ENCODE assay signal across 9 cellular contexts in the genomic region with DNA sequence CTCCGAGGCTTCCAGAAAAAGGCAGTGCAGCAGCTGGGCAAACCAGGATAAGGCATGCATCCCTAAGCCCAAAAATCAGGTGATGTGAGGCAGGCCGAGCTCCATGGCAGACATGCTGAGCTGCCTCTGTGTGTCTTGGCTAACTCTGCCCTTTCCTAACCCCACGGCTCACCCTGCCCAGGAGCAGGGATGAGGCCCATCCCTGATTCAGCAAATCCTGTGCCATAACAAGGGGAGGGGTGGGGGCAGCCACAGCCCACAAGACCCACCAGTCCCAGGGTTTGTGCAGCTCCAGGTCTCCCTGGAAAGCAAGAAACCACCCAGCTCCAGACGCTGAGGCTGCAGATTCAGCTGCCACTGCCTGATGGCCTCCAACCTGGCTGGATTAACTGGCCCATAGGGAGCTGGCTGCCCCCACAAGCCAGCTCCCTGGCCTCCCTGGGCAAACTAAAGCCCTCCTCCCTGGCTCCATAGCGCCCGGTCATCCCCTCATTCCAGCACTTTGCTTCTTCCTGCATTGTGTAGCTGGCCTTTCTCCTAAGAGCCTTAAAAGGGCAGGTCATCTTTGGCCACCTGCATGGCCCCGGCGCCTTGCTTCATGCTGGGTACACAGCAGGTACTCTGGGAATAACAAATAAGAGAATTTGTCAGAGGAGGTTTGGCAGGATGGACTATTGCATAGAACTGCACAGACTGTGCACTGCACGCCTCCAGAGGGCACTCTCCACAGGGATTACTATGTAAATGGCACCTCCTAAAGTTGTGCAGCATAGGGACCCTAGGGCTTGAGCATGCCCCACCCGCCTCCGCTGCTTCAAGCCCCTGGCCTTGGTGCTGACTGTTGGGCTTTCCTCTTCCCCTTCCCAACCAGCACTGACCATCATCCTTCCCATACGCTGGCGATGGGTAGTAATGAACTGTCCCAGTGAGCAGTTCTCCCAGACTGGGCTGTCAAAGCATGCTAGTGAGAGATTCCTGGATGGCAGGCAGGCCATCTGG. TPM values are rescaled to one million over a fixed set of nuclear protein-coding genes. Genes with fewer than 3 reads are reported as not detected.
DNase-seq lines count a peak whose midpoint lies in the region; ATAC-seq, FAIRE-seq and TF ChIP-seq lines count a peak whose summit lies in the region.
"Had no signal": no experiment of that assay in that cellular context is flagged by ENCODE, and none has a peak within 500 bp of the region (broad histone marks: within the 10 kb centered on the region; RNA-seq: fewer than 3 reads in every experiment).

No MANE protein-coding gene starts in this region.

- peak in 2 of 4 donors; percentile 10 to 34 for TF ChIP-seq CTCF in right lobe of liver (IDR thresholded peaks at IDR 0.05)

- DNase-seq in EH (ENCODE audit: low read depth) (peak; percentile 54), amniotic epithelial cell (ENCODE audit: low read depth) (peak; percentile 37), right lobe of liver (no peak), activated gamma-delta T cell treated with Interleukin-2 at 50 U/mL for 16 hours (no peak), H54 (ENCODE audit: insufficient read length, low spot score) (no peak)
- DNase-seq in Jurkat, Clone E6-1 (ENCODE audit: low read depth, low spot score), result peak; percentile 26
- DNase-seq: spleen had no signal

- no peak overlapping the region for H3K4me3 ChIP-seq in Jurkat, Clone E6-1 (ENCODE audit: low read length)
- no peak overlapping the region for H3K4me3 ChIP-seq in right lobe of liver
- H3K4me3 ChIP-seq: spleen had no signal

- ATAC-seq in right lobe of liver, result peak; percentile 23 to 51 (median 34)
- ATAC-seq in GM19023 (IDR thresholded peaks at IDR 0.05; ENCODE audit: unreplicated experiment), result no peak
- ATAC-seq in GM21737 (IDR thresholded peaks at IDR 0.05; ENCODE audit: unreplicated experiment), result no peak

- H3K4me1 ChIP-seq in right lobe of liver, result peaks cover 0 to 51% (median 7%) of the 10 kb centered on the region in 4 donors
- H3K4me1 ChIP-seq: spleen had no signal

- H3K27me3 ChIP-seq in right lobe of liver, result no peaks in the 10 kb centered on the region

- TF ChIP-seq POLR2A in right lobe of liver (IDR thresholded peaks at IDR 0.05) (no peak), H54 (IDR thresholded peaks at IDR 0.05; ENCODE audit: low read depth, low read length) (no peak)

- 91% methylated on average over 4 of the region's 13 CpGs for WGBS in right lobe of liver (ENCODE audit: insufficient coverage, low coverage, low lambda C conversion rate, missing lambda C conversion rate)

- no peaks in the 10 kb centered on the region for H3K9me3 ChIP-seq in right lobe of liver
- H3K9me3 ChIP-seq: spleen had no signal

- H3K27ac ChIP-seq in right lobe of liver, result peak overlapping the region in 1 of 3 donors; percentile 24
- H3K27ac ChIP-seq: spleen had no signal

- FAIRE-seq in H54 (lab: Jason Lieb, UNC), result no peak

- intact Hi-C loops in right lobe of liver (cut with DNase I), result no loop called here

- peaks cover 0 to 4% (median 0%) of the 10 kb centered on the region in 4 donors for H3K36me3 ChIP-seq in right lobe of liver
- H3K36me3 ChIP-seq: spleen had no signal

RNA-seq across cellular contexts. Expression of gene STEAP3, which starts 10.7 kb away (rescaled TPM):
- not detected for polyA plus RNA-seq in Jurkat, Clone E6-1 (2012; ENCODE audit: insufficient read depth, insufficient read length)
- 100 to 1,000 TPM; 118 to 165 (median 131) TPM for total RNA-seq in right lobe of liver

Comparison
In these comparisons a context has a peak if more than half of its experiments do, and no peak if none do; other contexts are left out.
1. DNase-seq: peak in EH (single experiment), Jurkat, Clone E6-1 (single experiment) and amniotic epithelial cell (single experiment); none in right lobe of liver (0 of 3), activated gamma-delta T cell treated with Interleukin-2 at 50 U/mL for 16 hours (single experiment) and H54 (single experiment).
2. ATAC-seq: peak in right lobe of liver (4 of 4); none in GM19023 (single experiment) and GM21737 (single experiment).